Comparison of ENCODE assay signal across 1 cellular context in the genomic region with DNA sequence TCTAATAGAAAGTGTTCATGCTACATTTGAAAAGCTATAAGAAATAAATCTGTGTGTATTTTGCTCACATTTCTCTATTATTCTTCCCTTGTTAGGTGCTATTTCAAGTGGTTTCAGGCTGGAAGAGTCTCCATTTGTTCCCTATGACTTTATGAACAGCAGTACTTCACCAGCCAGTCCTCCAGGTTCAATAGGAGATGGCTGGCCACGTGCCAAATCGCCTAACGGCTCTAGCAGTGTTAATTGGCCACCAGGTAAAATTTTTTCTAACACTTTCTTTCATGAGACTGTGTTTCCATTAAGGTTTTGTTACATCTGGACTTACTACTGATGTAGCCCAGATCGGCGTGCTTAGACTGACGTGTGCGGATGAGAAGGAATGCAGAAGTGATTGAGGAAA.
TF ChIP-seq lines count a peak whose summit lies in the region.

No MANE protein-coding gene starts in this region.

TF ChIP-seq in GM23338, 12 proteins besides CTCF, POLR2A, EP300 and RAD21 (continued from another document):
- TF ChIP-seq ZNF114 (CRISPR knock-in tag; IDR thresholded peaks at IDR 0.05) (no peak), JUNB (IDR thresholded peaks at IDR 0.05; ENCODE audit: unreplicated experiment) (no peak), EZH2 (IDR thresholded peaks at IDR 0.05; ENCODE audit: low read depth, unreplicated experiment) (no peak), STAT1 (IDR thresholded peaks at IDR 0.05; ENCODE audit: unreplicated experiment) (no peak), NANOG (IDR thresholded peaks at IDR 0.05; ENCODE audit: borderline replicate concordance) (no peak)
- TF ChIP-seq, protein P1, sequence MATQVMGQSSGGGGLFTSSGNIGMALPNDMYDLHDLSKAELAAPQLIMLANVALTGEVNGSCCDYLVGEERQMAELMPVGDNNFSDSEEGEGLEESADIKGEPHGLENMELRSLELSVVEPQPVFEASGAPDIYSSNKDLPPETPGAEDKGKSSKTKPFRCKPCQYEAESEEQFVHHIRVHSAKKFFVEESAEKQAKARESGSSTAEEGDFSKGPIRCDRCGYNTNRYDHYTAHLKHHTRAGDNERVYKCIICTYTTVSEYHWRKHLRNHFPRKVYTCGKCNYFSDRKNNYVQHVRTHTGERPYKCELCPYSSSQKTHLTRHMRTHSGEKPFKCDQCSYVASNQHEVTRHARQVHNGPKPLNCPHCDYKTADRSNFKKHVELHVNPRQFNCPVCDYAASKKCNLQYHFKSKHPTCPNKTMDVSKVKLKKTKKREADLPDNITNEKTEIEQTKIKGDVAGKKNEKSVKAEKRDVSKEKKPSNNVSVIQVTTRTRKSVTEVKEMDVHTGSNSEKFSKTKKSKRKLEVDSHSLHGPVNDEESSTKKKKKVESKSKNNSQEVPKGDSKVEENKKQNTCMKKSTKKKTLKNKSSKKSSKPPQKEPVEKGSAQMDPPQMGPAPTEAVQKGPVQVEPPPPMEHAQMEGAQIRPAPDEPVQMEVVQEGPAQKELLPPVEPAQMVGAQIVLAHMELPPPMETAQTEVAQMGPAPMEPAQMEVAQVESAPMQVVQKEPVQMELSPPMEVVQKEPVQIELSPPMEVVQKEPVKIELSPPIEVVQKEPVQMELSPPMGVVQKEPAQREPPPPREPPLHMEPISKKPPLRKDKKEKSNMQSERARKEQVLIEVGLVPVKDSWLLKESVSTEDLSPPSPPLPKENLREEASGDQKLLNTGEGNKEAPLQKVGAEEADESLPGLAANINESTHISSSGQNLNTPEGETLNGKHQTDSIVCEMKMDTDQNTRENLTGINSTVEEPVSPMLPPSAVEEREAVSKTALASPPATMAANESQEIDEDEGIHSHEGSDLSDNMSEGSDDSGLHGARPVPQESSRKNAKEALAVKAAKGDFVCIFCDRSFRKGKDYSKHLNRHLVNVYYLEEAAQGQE (IDR thresholded peaks at IDR 0.05; ENCODE audit: unreplicated experiment), result no peak
- TF ChIP-seq, protein P2, sequence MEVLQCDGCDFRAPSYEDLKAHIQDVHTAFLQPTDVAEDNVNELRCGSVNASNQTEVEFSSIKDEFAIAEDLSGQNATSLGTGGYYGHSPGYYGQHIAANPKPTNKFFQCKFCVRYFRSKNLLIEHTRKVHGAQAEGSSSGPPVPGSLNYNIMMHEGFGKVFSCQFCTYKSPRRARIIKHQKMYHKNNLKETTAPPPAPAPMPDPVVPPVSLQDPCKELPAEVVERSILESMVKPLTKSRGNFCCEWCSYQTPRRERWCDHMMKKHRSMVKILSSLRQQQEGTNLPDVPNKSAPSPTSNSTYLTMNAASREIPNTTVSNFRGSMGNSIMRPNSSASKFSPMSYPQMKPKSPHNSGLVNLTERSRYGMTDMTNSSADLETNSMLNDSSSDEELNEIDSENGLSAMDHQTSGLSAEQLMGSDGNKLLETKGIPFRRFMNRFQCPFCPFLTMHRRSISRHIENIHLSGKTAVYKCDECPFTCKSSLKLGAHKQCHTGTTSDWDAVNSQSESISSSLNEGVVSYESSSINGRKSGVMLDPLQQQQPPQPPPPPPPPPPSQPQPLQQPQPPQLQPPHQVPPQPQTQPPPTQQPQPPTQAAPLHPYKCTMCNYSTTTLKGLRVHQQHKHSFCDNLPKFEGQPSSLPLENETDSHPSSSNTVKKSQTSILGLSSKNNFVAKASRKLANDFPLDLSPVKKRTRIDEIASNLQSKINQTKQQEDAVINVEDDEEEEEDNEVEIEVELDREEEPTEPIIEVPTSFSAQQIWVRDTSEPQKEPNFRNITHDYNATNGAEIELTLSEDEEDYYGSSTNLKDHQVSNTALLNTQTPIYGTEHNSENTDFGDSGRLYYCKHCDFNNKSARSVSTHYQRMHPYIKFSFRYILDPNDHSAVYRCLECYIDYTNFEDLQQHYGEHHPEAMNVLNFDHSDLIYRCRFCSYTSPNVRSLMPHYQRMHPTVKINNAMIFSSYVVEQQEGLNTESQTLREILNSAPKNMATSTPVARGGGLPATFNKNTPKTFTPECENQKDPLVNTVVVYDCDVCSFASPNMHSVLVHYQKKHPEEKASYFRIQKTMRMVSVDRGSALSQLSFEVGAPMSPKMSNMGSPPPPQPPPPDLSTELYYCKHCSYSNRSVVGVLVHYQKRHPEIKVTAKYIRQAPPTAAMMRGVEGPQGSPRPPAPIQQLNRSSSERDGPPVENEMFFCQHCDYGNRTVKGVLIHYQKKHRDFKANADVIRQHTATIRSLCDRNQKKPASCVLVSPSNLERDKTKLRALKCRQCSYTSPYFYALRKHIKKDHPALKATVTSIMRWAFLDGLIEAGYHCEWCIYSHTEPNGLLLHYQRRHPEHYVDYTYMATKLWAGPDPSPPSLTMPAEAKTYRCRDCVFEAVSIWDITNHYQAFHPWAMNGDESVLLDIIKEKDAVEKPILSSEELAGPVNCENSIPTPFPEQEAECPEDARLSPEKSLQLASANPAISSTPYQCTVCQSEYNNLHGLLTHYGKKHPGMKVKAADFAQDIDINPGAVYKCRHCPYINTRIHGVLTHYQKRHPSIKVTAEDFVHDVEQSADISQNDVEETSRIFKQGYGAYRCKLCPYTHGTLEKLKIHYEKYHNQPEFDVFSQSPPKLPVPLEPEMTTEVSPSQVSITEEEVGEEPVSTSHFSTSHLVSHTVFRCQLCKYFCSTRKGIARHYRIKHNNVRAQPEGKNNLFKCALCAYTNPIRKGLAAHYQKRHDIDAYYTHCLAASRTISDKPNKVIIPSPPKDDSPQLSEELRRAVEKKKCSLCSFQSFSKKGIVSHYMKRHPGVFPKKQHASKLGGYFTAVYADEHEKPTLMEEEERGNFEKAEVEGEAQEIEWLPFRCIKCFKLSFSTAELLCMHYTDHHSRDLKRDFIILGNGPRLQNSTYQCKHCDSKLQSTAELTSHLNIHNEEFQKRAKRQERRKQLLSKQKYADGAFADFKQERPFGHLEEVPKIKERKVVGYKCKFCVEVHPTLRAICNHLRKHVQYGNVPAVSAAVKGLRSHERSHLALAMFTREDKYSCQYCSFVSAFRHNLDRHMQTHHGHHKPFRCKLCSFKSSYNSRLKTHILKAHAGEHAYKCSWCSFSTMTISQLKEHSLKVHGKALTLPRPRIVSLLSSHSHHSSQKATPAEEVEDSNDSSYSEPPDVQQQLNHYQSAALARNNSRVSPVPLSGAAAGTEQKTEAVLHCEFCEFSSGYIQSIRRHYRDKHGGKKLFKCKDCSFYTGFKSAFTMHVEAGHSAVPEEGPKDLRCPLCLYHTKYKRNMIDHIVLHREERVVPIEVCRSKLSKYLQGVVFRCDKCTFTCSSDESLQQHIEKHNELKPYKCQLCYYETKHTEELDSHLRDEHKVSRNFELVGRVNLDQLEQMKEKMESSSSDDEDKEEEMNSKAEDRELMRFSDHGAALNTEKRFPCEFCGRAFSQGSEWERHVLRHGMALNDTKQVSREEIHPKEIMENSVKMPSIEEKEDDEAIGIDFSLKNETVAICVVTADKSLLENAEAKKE (CRISPR knock-in tag; IDR thresholded peaks at IDR 0.05), result no peak
